In genomic region chr15:100383302-100384107, GRCh38 we compare ENCODE assay signal across 8 cellular contexts. TPM values are rescaled to one million over a fixed set of nuclear protein-coding genes. Genes with fewer than 3 reads are reported as not detected.
A peak's percentile ranks its signal among the peaks of the same experiment; 100 is the strongest.
DNase-seq lines count a peak whose midpoint lies in the region; ATAC-seq and TF ChIP-seq lines count a peak whose summit lies in the region.

No MANE protein-coding gene starts in this region.

- H3K27ac ChIP-seq in AG04450 (ENCODE audit: low read depth, low read length): no peak overlapping the region
- no peak overlapping the region for H3K27ac ChIP-seq in OCI-LY7 (ENCODE audit: low read depth, low read length, poor library complexity, severe bottlenecking)
- H3K27ac ChIP-seq in spleen: no peak overlapping the region

- DNase-seq in AG04450 (ENCODE audit: low read depth, low spot score) (no peak), ELR (ENCODE audit: low read depth) (peak; percentile 32), OCI-LY7 (ENCODE audit: low spot score) (peak; percentile 17), fibroblast of the aortic adventitia (ENCODE audit: low read depth) (peak; percentile 2), spleen (no peak)

- H3K9me3 ChIP-seq in AG04450 (ENCODE audit: control insufficient read depth, insufficient read depth, low read length) (peaks cover 49% of the 10 kb centered on the region), OCI-LY7 (ENCODE audit: low read length) (no peaks in the 10 kb centered on the region), spleen (peaks cover 0 to 73% (median 49%) of the 10 kb centered on the region in 8 donors)

- no peak for TF ChIP-seq POLR2A in spleen (IDR thresholded peaks at IDR 0.05)

- ATAC-seq in GM21390 (IDR thresholded peaks at IDR 0.05; ENCODE audit: unreplicated experiment) (no peak), HG02885 (IDR thresholded peaks at IDR 0.05; ENCODE audit: poor library complexity, unreplicated experiment) (no peak), GM21737 (IDR thresholded peaks at IDR 0.05; ENCODE audit: unreplicated experiment) (no peak)

- H3K79me2 ChIP-seq in OCI-LY7 (ENCODE audit: insufficient read depth, low read depth, low read length): no peaks in the 10 kb centered on the region

- H3K9me2 ChIP-seq in OCI-LY7 (ENCODE audit: insufficient read depth, low read length): no peaks in the 10 kb centered on the region

- WGBS in spleen, 5 donors: 26 to 37% (median 29%) methylated on average over 3 of the region's 3 CpGs

- no peak overlapping the region for H3K4me2 ChIP-seq in OCI-LY7 (ENCODE audit: low read length)

- CTCF ChIA-PET in AG04450 (lab: Charles Lee) (interaction anchor here (0.6 kb wide), 1 partner anchor 15 kb away, joined by 3 read pairs; no protein-coding TSS in a partner anchor), OCI-LY7 (lab: Charles Lee; ENCODE audit: unreplicated experiment) (no interaction called here)

- H3K4me1 ChIP-seq in OCI-LY7 (ENCODE audit: insufficient read depth, low read length, poor library complexity, severe bottlenecking) (no peaks in the 10 kb centered on the region), spleen (no peaks in the 10 kb centered on the region)

- TF ChIP-seq CTCF in AG04450 (IDR thresholded peaks at IDR 0.05; ENCODE audit: low read depth, low read length) (peak; percentile 8; the same call in 1 of the 2 replicates), OCI-LY7 (conservative IDR thresholded peaks at IDR 0.05; ENCODE audit: low read length) (peak; percentile 66), fibroblast of the aortic adventitia (IDR thresholded peaks at IDR 0.05; ENCODE audit: insufficient read depth, low read length) (no peak), spleen (IDR thresholded peaks at IDR 0.05 in 8 of 11, conservative IDR thresholded peaks at IDR 0.05 in 3 of 11) (peak in 7 of 11 experiments; percentile 18 to 46 (median 32))

- H3K27me3 ChIP-seq in AG04450 (ENCODE audit: control insufficient read depth, insufficient read depth, low read length): no peaks in the 10 kb centered on the region
- H3K27me3 ChIP-seq in spleen (replicated peaks in 1 of 7): peaks cover 0 to 48% (median 0%) of the 10 kb centered on the region in 7 donors

- no peaks in the 10 kb centered on the region for H3K36me3 ChIP-seq in OCI-LY7 (ENCODE audit: insufficient read depth, low read length)
- H3K36me3 ChIP-seq in spleen: peaks cover 0 to 4% (median 0%) of the 10 kb centered on the region in 6 donors

- intact Hi-C loops in OCI-LY7 (cut with micrococcal nuclease; ENCODE audit: unreplicated experiment) (no loop called here), spleen (cut with DNase I; ENCODE audit: low total_unique reads) (no loop called here)

- POLR2A ChIA-PET in AG04450 (lab: Yijun Ruan, JAX) (no interaction called here), OCI-LY7 (lab: Charles Lee) (no interaction called here)

- no TSS peak for BruUV-seq in OCI-LY7 (replicated peaks; lab: Mats Ljungman, UMichigan)

- H2AFZ ChIP-seq in OCI-LY7 (ENCODE audit: low read length): no peak overlapping the region

- H3K4me3 ChIP-seq in AG04450 (ENCODE audit: low read depth, low read length): no peak overlapping the region
- no peak overlapping the region for H3K4me3 ChIP-seq in OCI-LY7 (ENCODE audit: low read depth, low read length, poor library complexity, severe bottlenecking)
- no peak overlapping the region for H3K4me3 ChIP-seq in fibroblast of the aortic adventitia (ENCODE audit: low read depth, low read length)
- no peak overlapping the region for H3K4me3 ChIP-seq in spleen

- no peaks in the 10 kb centered on the region for H4K20me1 ChIP-seq in OCI-LY7 (ENCODE audit: insufficient read depth, low read length)

RNA-seq across cellular contexts. Expression of gene ADAMTS17, which starts 41.7 kb away (rescaled TPM):
- polyA plus RNA-seq in AG04450 (2011; rRNA removed): 0.05 and 0.06 TPM in 2 replicates
- 0.17 TPM in 1 of 2 replicates, not detected in the other for polyA minus RNA-seq in AG04450 (2011; rRNA and poly(A)+ RNA removed)
- 0.28 TPM in 1 of 2 replicates, not detected in the other for total RNA-seq in OCI-LY7 (2014; rRNA removed; shearing (Covaris generic))
- not detected in 2 replicates for total RNA-seq in OCI-LY7 (2022)
- total RNA-seq in fibroblast of the aortic adventitia (ENCODE audit: low replicate concordance): 0.81 TPM in 1 of 2 replicates, not detected in the other
- 10 to 100 TPM in 2 of 7 donors, 1 to 10 TPM in 5; 5.2 to 13.2 (median 8.5) TPM for total RNA-seq in spleen
- polyA plus RNA-seq in spleen: under 1 TPM; 0.21 to 0.72 (median 0.51) TPM

Comparison
In these comparisons a context has a peak if more than half of its experiments do, and no peak if none do; other contexts are left out.
1. DNase-seq: peak in ELR (single experiment), OCI-LY7 (single experiment) and fibroblast of the aortic adventitia (single experiment); none in AG04450 (single experiment) and spleen (single experiment).